27 cellular contexts compared by ENCODE assay signal in the genomic region with DNA sequence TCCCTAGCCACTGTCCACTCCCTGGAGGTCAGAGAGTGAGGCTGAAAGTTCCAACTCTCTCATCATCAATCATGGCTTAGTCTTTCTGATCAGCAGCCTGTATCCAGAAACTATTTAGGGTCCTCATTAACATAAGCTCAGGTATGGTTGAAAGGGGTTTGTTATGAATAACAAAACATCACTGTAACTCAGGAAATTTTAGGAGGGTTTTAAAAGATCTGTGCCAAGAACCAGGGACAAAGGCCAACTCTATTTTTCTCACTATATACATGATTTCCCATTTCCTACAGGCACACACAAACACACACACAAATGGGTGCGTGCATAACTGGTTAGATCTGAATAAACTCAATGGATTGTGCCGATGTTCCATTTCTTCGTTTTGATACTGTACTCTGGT.
"Had no signal": no experiment of that assay in that cellular context is flagged by ENCODE, and none has a peak within 500 bp of the region (broad histone marks: within the 10 kb centered on the region; RNA-seq: fewer than 3 reads in every experiment).

No MANE protein-coding gene starts in this region.

- DNase-seq: activated CD4-positive, alpha-beta memory T cell treated with anti-CD3 and anti-CD28 coated beads for 36 hours; activated CD4-positive, alpha-beta T cell treated with anti-CD3 and anti-CD28 coated beads for 36 hours; activated CD4-positive, alpha-beta T cell treated with anti-CD3 and anti-CD28 coated beads, Interleukin-2, amount 10 ng/mL, durations not matched to agents 24 days and 14 days; activated CD4-positive, CD25-positive, alpha-beta regulatory T cell; activated CD4-positive, CD25-positive, alpha-beta regulatory T cell treated with anti-CD3 and anti-CD28 coated beads, Interleukin-2, amount 50 U/mL, for 72 hours; activated CD8-positive, alpha-beta memory T cell treated with anti-CD3 and anti-CD28 coated beads, Interleukin-2, amount 10 ng/mL, durations not matched to agents 7 days and 5 days; activated CD8-positive, alpha-beta memory T cell treated with anti-CD3 and anti-CD28 coated beads, Interleukin-2, amount 50 U/mL, for 4 hours; activated CD8-positive, alpha-beta T cell treated with anti-CD3 and anti-CD28 coated beads, Interleukin-2, amount 10 ng/mL, durations not matched to agents 7 days and 5 days; activated naive CD4-positive, alpha-beta T cell treated with anti-CD3 and anti-CD28 coated beads, Interleukin-2, amount 10 ng/mL, durations not matched to agents 7 days and 5 days; activated T-cell treated with anti-CD3 and anti-CD28 coated beads, Interleukin-2, amount 50 U/mL, for 4 hours; brain microvascular endothelial cell; dorsolateral prefrontal cortex; effector memory CD4-positive, alpha-beta T cell; endodermal cell; foreskin fibroblast; head of caudate nucleus; hippocampal formation; T-helper 2 cell had no signal

- H3K9me3 ChIP-seq: ascending aorta had no signal

- H3K4me3 ChIP-seq: ascending aorta, coronary artery, dorsolateral prefrontal cortex had no signal

- H3K36me3 ChIP-seq: ascending aorta, brain microvascular endothelial cell had no signal

- H3K27me3 ChIP-seq: ascending aorta, brain microvascular endothelial cell had no signal

- H3K27me3 Mint-ChIP-seq: activated CD4-positive, alpha-beta T cell treated with anti-CD3 and anti-CD28 coated beads for 36 hours; activated CD4-positive, alpha-beta T cell treated with anti-CD3 and anti-CD28 coated beads, Interleukin-2, amount 10 ng/mL, durations not matched to agents 24 days and 14 days; activated naive CD8-positive, alpha-beta T cell; activated T-helper 17 cell treated with anti-CD3 and anti-CD28 coated beads, Interleukin-2, amount 50 U/mL, for 72 hours; central memory CD8-positive, alpha-beta T cell had no signal

- H3K27ac Mint-ChIP-seq: activated CD4-positive, alpha-beta memory T cell treated with anti-CD3 and anti-CD28 coated beads for 36 hours; activated CD4-positive, alpha-beta T cell treated with anti-CD3 and anti-CD28 coated beads for 36 hours; activated CD8-positive, alpha-beta memory T cell treated with anti-CD3 and anti-CD28 coated beads, Interleukin-2, amount 10 ng/mL, durations not matched to agents 7 days and 5 days; activated CD8-positive, alpha-beta T cell treated with anti-CD3 and anti-CD28 coated beads, Interleukin-2, amount 10 ng/mL, durations not matched to agents 7 days and 5 days; activated naive CD4-positive, alpha-beta T cell treated with anti-CD3 and anti-CD28 coated beads, Interleukin-2, amount 10 ng/mL, durations not matched to agents 7 days and 5 days; activated T-helper 17 cell treated with anti-CD3 and anti-CD28 coated beads, Interleukin-2, amount 50 U/mL, for 72 hours; dendritic cell treated with granulocyte-macrophage colony-stimulating factor and Interleukin-4, amounts not matched to agents 40 ng/mL and 50 ng/mL, for 4 days; endodermal cell had no signal

- H3K4me3 Mint-ChIP-seq: activated CD4-positive, alpha-beta memory T cell treated with anti-CD3 and anti-CD28 coated beads for 36 hours; activated CD4-positive, alpha-beta T cell treated with anti-CD3 and anti-CD28 coated beads for 36 hours; activated CD4-positive, alpha-beta T cell treated with anti-CD3 and anti-CD28 coated beads, Interleukin-2, amount 10 ng/mL, durations not matched to agents 24 days and 14 days; activated CD8-positive, alpha-beta memory T cell treated with anti-CD3 and anti-CD28 coated beads, Interleukin-2, amount 10 ng/mL, durations not matched to agents 7 days and 5 days; activated CD8-positive, alpha-beta T cell treated with anti-CD3 and anti-CD28 coated beads, Interleukin-2, amount 10 ng/mL, durations not matched to agents 7 days and 5 days; activated naive CD4-positive, alpha-beta T cell treated with anti-CD3 and anti-CD28 coated beads, Interleukin-2, amount 10 ng/mL, durations not matched to agents 7 days and 5 days; activated naive CD8-positive, alpha-beta T cell; activated T-cell treated with anti-CD3 and anti-CD28 coated beads, Interleukin-2, amount 50 U/mL, for 4 hours; activated T-helper 17 cell treated with anti-CD3 and anti-CD28 coated beads, Interleukin-2, amount 50 U/mL, for 72 hours; central memory CD8-positive, alpha-beta T cell; dendritic cell treated with granulocyte-macrophage colony-stimulating factor and Interleukin-4, amounts not matched to agents 40 ng/mL and 50 ng/mL, for 4 days; endodermal cell had no signal

- ATAC-seq: activated CD4-positive, alpha-beta T cell treated with anti-CD3 and anti-CD28 coated beads for 36 hours; activated CD8-positive, alpha-beta memory T cell treated with anti-CD3 and anti-CD28 coated beads, Interleukin-2, amount 10 ng/mL, durations not matched to agents 7 days and 5 days; activated CD8-positive, alpha-beta T cell treated with anti-CD3 and anti-CD28 coated beads, Interleukin-2, amount 10 ng/mL, durations not matched to agents 7 days and 5 days; activated T-cell treated with anti-CD3 and anti-CD28 coated beads, Interleukin-2, amount 50 U/mL, for 4 hours; activated T-helper 17 cell treated with anti-CD3 and anti-CD28 coated beads, Interleukin-2, amount 50 U/mL, for 72 hours; esophagus mucosa had no signal

- H3K36me3 Mint-ChIP-seq: activated CD4-positive, alpha-beta memory T cell treated with anti-CD3 and anti-CD28 coated beads for 36 hours; activated CD8-positive, alpha-beta memory T cell treated with anti-CD3 and anti-CD28 coated beads, Interleukin-2, amount 10 ng/mL, durations not matched to agents 7 days and 5 days; activated naive CD4-positive, alpha-beta T cell treated with anti-CD3 and anti-CD28 coated beads, Interleukin-2, amount 10 ng/mL, durations not matched to agents 7 days and 5 days; activated naive CD8-positive, alpha-beta T cell had no signal

- H3K9me3 Mint-ChIP-seq: activated CD4-positive, alpha-beta memory T cell treated with anti-CD3 and anti-CD28 coated beads for 36 hours; activated CD4-positive, alpha-beta T cell treated with anti-CD3 and anti-CD28 coated beads, Interleukin-2, amount 10 ng/mL, durations not matched to agents 24 days and 14 days; activated naive CD4-positive, alpha-beta T cell treated with anti-CD3 and anti-CD28 coated beads, Interleukin-2, amount 10 ng/mL, durations not matched to agents 7 days and 5 days; activated T-cell treated with anti-CD3 and anti-CD28 coated beads, Interleukin-2, amount 50 U/mL, for 4 hours; activated T-helper 17 cell treated with anti-CD3 and anti-CD28 coated beads, Interleukin-2, amount 50 U/mL, for 72 hours; central memory CD8-positive, alpha-beta T cell; dendritic cell treated with granulocyte-macrophage colony-stimulating factor and Interleukin-4, amounts not matched to agents 40 ng/mL and 50 ng/mL, for 4 days; endodermal cell had no signal

- H3K27ac ChIP-seq: ascending aorta, brain microvascular endothelial cell, coronary artery, dorsolateral prefrontal cortex had no signal

- FAIRE-seq: bronchial epithelial cell, frontal cortex had no signal
